18 cellular contexts compared by ENCODE assay signal in the genomic region with DNA sequence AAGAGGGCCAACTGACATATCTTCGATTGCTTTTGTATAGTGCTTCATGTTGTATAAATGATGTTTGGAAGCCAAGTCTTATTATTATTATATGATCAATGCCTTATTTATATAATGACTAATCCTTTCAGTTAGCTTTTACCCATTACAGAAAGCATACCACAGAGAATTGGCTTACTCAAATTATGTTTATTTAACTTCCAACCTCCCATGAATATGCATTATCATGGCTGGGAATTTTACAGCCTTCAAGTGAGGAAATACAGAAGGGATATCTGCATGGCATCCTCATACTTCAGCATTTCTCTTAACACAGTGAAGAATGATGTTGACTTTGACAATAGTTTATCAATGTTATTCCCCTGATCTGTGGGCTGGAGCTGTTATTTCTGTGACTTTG.
"Had no signal": no experiment of that assay in that cellular context is flagged by ENCODE, and none has a peak within 500 bp of the region (broad histone marks: within the 10 kb centered on the region; RNA-seq: fewer than 3 reads in every experiment).

No MANE protein-coding gene starts in this region.

- ATAC-seq: activated CD4-positive, alpha-beta T cell treated with anti-CD3 and anti-CD28 coated beads for 36 hours; heart right ventricle; left ventricle myocardium superior; natural killer cell; stimulated activated naive B cell treated with anti-CD40 and anti-IgM and Interleukin-4, amounts not matched to agents 10 μg/mL and 1 μg/mL and 100 μg/mL, for 72 hours; upper lobe of right lung; WTC11 had no signal

- H3K79me2 ChIP-seq: parathyroid adenoma had no signal

- FAIRE-seq: bronchial epithelial cell, TTC549 had no signal

- H2AFZ ChIP-seq: parathyroid adenoma had no signal

- H3K36me3 ChIP-seq: heart right ventricle, sigmoid colon, upper lobe of right lung had no signal

- H3K27ac ChIP-seq: heart right ventricle, parathyroid adenoma, sigmoid colon, upper lobe of right lung had no signal

- DNase-seq: activated CD4-positive, alpha-beta memory T cell treated with anti-CD3 and anti-CD28 coated beads for 36 hours; activated CD4-positive, alpha-beta T cell treated with anti-CD3 and anti-CD28 coated beads for 36 hours; activated gamma-delta T cell treated with Interleukin-2 at 50 U/mL for 16 hours; activated T-cell treated with anti-CD3 and anti-CD28 coated beads for 4 hours; dermis blood vessel endothelial cell; effector memory CD4-positive, alpha-beta T cell; heart right ventricle; immature natural killer cell; left ventricle myocardium superior; mesenchymal stem cell; natural killer cell; sigmoid colon; stimulated activated naive B cell treated with anti-CD40 and anti-IgM and Interleukin-4, amounts not matched to agents 10 μg/mL and 1 μg/mL and 100 μg/mL, for 72 hours; upper lobe of right lung had no signal

- H3K4me3 ChIP-seq: heart right ventricle, sigmoid colon, upper lobe of right lung had no signal

- H3K27me3 ChIP-seq: heart right ventricle, sigmoid colon, upper lobe of right lung had no signal

- H3K4me1 ChIP-seq: parathyroid adenoma, sigmoid colon, upper lobe of right lung had no signal

- H3K9me3 ChIP-seq: heart right ventricle, sigmoid colon, upper lobe of right lung had no signal

- H3K9ac ChIP-seq: parathyroid adenoma had no signal
